Comparison of ENCODE assay signal across 10 cellular contexts in genomic region chr6:4637691-4638433, GRCh38.
A peak's percentile ranks its signal among the peaks of the same experiment; 100 is the strongest.
DNase-seq lines count a peak whose midpoint lies in the region; ATAC-seq and TF ChIP-seq lines count a peak whose summit lies in the region.
"Had no signal": no experiment of that assay in that cellular context is flagged by ENCODE, and none has a peak within 500 bp of the region (broad histone marks: within the 10 kb centered on the region; RNA-seq: fewer than 3 reads in every experiment).

No MANE protein-coding gene starts in this region.

- no peaks in the 10 kb centered on the region for H3K36me3 ChIP-seq in transverse colon

- H3K27ac ChIP-seq in transverse colon = no peak overlapping the region

- H3K9me3 Mint-ChIP-seq in activated T-cell treated with anti-CD3 and anti-CD28 coated beads, Interleukin-2, amount 50 U/mL, for 72 hours = peaks cover 7 to 8% of the 10 kb centered on the region in 2 donors

- H3K27ac Mint-ChIP-seq in activated T-cell treated with anti-CD3 and anti-CD28 coated beads, Interleukin-2, amount 50 U/mL, for 72 hours = peak overlapping the region; percentile 86

- H3K4me3 Mint-ChIP-seq in activated T-cell treated with anti-CD3 and anti-CD28 coated beads, Interleukin-2, amount 50 U/mL, for 72 hours = peak overlapping the region in 1 of 2 donors; percentile 56
- H3K4me3 Mint-ChIP-seq: H9, nephron had no signal

- intact Hi-C loops in transverse colon (cut with DNase I; ENCODE audit: low total_unique reads) = no loop called here

- peak; percentile 95 for ATAC-seq in HG02852 (IDR thresholded peaks at IDR 0.05; ENCODE audit: unreplicated experiment)
- ATAC-seq in activated T-cell treated with anti-CD3 and anti-CD28 coated beads, Interleukin-2, amount 50 U/mL, for 72 hours (replicated peaks in 1 of 2) = peak; percentile 99
- ATAC-seq in GM18873 (IDR thresholded peaks at IDR 0.05; ENCODE audit: low FRiP score, unreplicated experiment) = no peak
- ATAC-seq in GM21737 (IDR thresholded peaks at IDR 0.05; ENCODE audit: unreplicated experiment) = no peak

- TF ChIP-seq CTCF in GM13976 (IDR thresholded peaks at IDR 0.05; ENCODE audit: borderline replicate concordance, control extremely low read depth, extremely low read depth, insufficient read depth, missing control alignments) (no peak), transverse colon (IDR thresholded peaks at IDR 0.05) (no peak)

- H3K4me1 Mint-ChIP-seq in activated T-cell treated with anti-CD3 and anti-CD28 coated beads, Interleukin-2, amount 50 U/mL, for 72 hours (ENCODE audit: low read depth) = peaks cover 26% of the 10 kb centered on the region

- H3K27me3 ChIP-seq in transverse colon = no peaks in the 10 kb centered on the region

- H3K4me1 ChIP-seq in transverse colon = no peaks in the 10 kb centered on the region

- 79 to 84% methylated on average over 4 to 5 of the region's 5 CpGs for WGBS in transverse colon (ENCODE audit: low coverage in 1 of 2), 2 donors

- H3K4me3 ChIP-seq in transverse colon = no peak overlapping the region

- no peaks in the 10 kb centered on the region for H3K9me3 ChIP-seq in transverse colon

- peaks cover 33% of the 10 kb centered on the region for H3K27me3 Mint-ChIP-seq in activated T-cell treated with anti-CD3 and anti-CD28 coated beads, Interleukin-2, amount 50 U/mL, for 72 hours (ENCODE audit: low read depth)

- peaks cover 14 to 18% of the 10 kb centered on the region in 2 donors for H3K36me3 Mint-ChIP-seq in activated T-cell treated with anti-CD3 and anti-CD28 coated beads, Interleukin-2, amount 50 U/mL, for 72 hours (ENCODE audit: insufficient read depth in 2 of 2)

- DNase-seq in GM13976 (ENCODE audit: low spot score) (peak; percentile 38), renal cortical epithelial cell (ENCODE audit: low read depth) (peak; percentile 72), transverse colon (no peak), putamen (ENCODE audit: low spot score) (no peak)
- peak; percentile 64 to 70 for DNase-seq in activated T-cell treated with anti-CD3 and anti-CD28 coated beads, Interleukin-2, amount 50 U/mL, for 72 hours
- DNase-seq: H9 had no signal

- in situ Hi-C loops in GM13976 (cut with MboI; ENCODE audit: low sequenced_read_pairs, unreplicated experiment) = no loop called here
- in situ Hi-C loops in transverse colon (cut with MboI; ENCODE audit: low pct_ligation_motif_present in 1 of 4, low pct_unique_long_range_greater_than_20kb in 1 of 4, low sequenced_read_pairs in 3 of 4) = no loop called here

- TF ChIP-seq EP300 in transverse colon (IDR thresholded peaks at IDR 0.05; ENCODE audit: low read depth) = no peak

- no peak for TF ChIP-seq POLR2A in transverse colon (IDR thresholded peaks at IDR 0.05)

Comparison
In these comparisons a context has a peak if more than half of its experiments do, and no peak if none do; other contexts are left out.
1. DNase-seq: peak in GM13976 (single experiment), activated T-cell treated with anti-CD3 and anti-CD28 coated beads, Interleukin-2, amount 50 U/mL, for 72 hours (2 of 2) and renal cortical epithelial cell (single experiment); none in transverse colon (single experiment) and putamen (single experiment).
2. ATAC-seq: peak in HG02852 (single experiment) and activated T-cell treated with anti-CD3 and anti-CD28 coated beads, Interleukin-2, amount 50 U/mL, for 72 hours (2 of 2); none in GM18873 (single experiment) and GM21737 (single experiment).